ENCODE assay signal across 2 cellular contexts in genomic region chr11:124644426-124645280, GRCh38.
TF ChIP-seq lines count a peak whose summit lies in the region.

No MANE protein-coding gene starts in this region.

TF ChIP-seq in Ishikawa, 13 proteins besides CTCF, POLR2A, EP300 and RAD21:
- TF ChIP-seq REST (IDR thresholded peaks at IDR 0.05; ENCODE audit: low read depth) (no peak), TEAD4 (IDR thresholded peaks at IDR 0.05) (peak; percentile 38; the same call in 1 of the 2 replicates), YY1 (IDR thresholded peaks at IDR 0.05; ENCODE audit: low read depth) (0 out of 2 replicates have a peak, but pooled peaks have one; percentile 22), ZBTB7A (IDR thresholded peaks at IDR 0.05; ENCODE audit: low read depth) (no peak), TAF1 (IDR thresholded peaks at IDR 0.05; ENCODE audit: low read depth) (no peak)

TF ChIP-seq in GM12878, 131 proteins besides CTCF, POLR2A, EP300 and RAD21:
- peak; percentile 20; the same call in 1 of the 2 replicates for TF ChIP-seq RUNX3 (IDR thresholded peaks at IDR 0.05; ENCODE audit: low read length)
- TF ChIP-seq SMC3 (IDR thresholded peaks at IDR 0.05; ENCODE audit: borderline replicate concordance, low read length), result peak; percentile 69; the same call in 1 of the 2 replicates
- TF ChIP-seq CBX3 (IDR thresholded peaks at IDR 0.05; ENCODE audit: borderline replicate concordance, low read depth), result no peak
- TF ChIP-seq RB1 (IDR thresholded peaks at IDR 0.05; ENCODE audit: borderline replicate concordance), result 0 out of 2 replicates have a peak, but pooled peaks have one; percentile 57
- TF ChIP-seq IKZF1 (conservative IDR thresholded peaks at IDR 0.05), result peak; percentile 74
- peak; percentile 78; the same call in 1 of the 2 replicates for TF ChIP-seq YY1 (IDR thresholded peaks at IDR 0.05; ENCODE audit: low read depth, low read length)
- 0 out of 2 replicates have a peak, but pooled peaks have one; percentile 36 for TF ChIP-seq IRF4 (IDR thresholded peaks at IDR 0.05; ENCODE audit: low read depth, low read length)
- TF ChIP-seq SP1 (IDR thresholded peaks at IDR 0.05; ENCODE audit: low read depth, low read length), result no peak
- peak; percentile 76 for TF ChIP-seq SPI1 (IDR thresholded peaks at IDR 0.05; ENCODE audit: borderline replicate concordance, insufficient read depth, low read depth, low read length)
- TF ChIP-seq IKZF2 (IDR thresholded peaks at IDR 0.05), result peak; percentile 43 to 54
TF ChIP-seq in GM12878: peak in this region for 8.
